Comparison of ENCODE assay signal across 9 cellular contexts in the genomic region with DNA sequence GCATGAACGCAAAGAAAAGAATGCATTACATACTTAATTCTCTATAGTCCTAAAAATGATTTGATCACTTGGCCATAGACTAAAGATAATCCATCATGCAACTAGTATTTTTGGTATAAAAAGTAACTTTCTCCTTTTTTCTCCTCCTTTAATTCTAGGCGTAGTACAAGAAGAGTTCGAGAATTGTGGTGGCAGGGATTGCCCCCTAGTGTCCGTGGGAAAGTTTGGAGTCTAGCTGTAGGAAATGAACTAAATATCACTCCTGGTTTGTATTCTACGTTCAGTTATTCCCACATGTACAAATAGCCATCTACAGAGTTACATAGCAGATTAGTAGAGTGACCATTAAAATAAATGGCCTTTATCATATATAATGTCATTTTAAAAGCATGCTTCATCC.
DNase-seq lines count a peak whose midpoint lies in the region; ATAC-seq and TF ChIP-seq lines count a peak whose summit lies in the region.
"Had no signal": no experiment of that assay in that cellular context is flagged by ENCODE, and none has a peak within 500 bp of the region (broad histone marks: within the 10 kb centered on the region; RNA-seq: fewer than 3 reads in every experiment).

No MANE protein-coding gene starts in this region.

- ATAC-seq in HG02973 (IDR thresholded peaks at IDR 0.05; ENCODE audit: unreplicated experiment) (no peak), GM18858 (IDR thresholded peaks at IDR 0.05; ENCODE audit: unreplicated experiment) (no peak)

- TF ChIP-seq CTCF in WI38 (IDR thresholded peaks at IDR 0.05; ENCODE audit: low read depth, low read length), result 0 out of 2 replicates have a peak, but pooled peaks have one; percentile 21

- H3K36me3 ChIP-seq in HAP-1 (replicated peaks), result no peaks in the 10 kb centered on the region

- peak; percentile 9 for DNase-seq in AG20443 (ENCODE audit: low spot score)
- peak; percentile 6 to 23 for DNase-seq in HAP-1 (ENCODE audit: low spot score in 2 of 2)
- DNase-seq in iris pigment epithelial cell (ENCODE audit: low read depth), result peak; percentile 29
- DNase-seq in NK-92 treated with Interleukin-12 subunit alpha and Interleukin-12 subunit beta, amount 100 ng/mL, for 24 hours (lab: John Stamatoyannopoulos, UW), result no peak
- DNase-seq in T1000 (lab: John Stamatoyannopoulos, UW), result no peak

- H3K27me3 ChIP-seq in HAP-1 (ENCODE audit: low read depth), result no peaks in the 10 kb centered on the region

- H3K4me1 ChIP-seq in HAP-1, result no peaks in the 10 kb centered on the region; the same call in 1 of the 2 replicates

- no peaks in the 10 kb centered on the region for H3K9me3 ChIP-seq in HAP-1

- H3K4me3 ChIP-seq in HAP-1, result no peak overlapping the region
- no peak overlapping the region for H3K4me3 ChIP-seq in WI38 (ENCODE audit: low read depth, low read length)
- H3K4me3 ChIP-seq: SK-N-MC had no signal

- in situ Hi-C loops in HAP-1 (cut with MboI; ENCODE audit: low sequenced_read_pairs), result no loop called here

Comparison
In these comparisons a context has a peak if more than half of its experiments do, and no peak if none do; other contexts are left out.
1. DNase-seq: peak in AG20443 (single experiment), HAP-1 (2 of 2) and iris pigment epithelial cell (single experiment); none in NK-92 treated with Interleukin-12 subunit alpha and Interleukin-12 subunit beta, amount 100 ng/mL, for 24 hours (single experiment) and T1000 (single experiment).